Comparison of ENCODE assay signal across 13 cellular contexts in genomic region chr17:28889996-28890395, GRCh38. TPM values are rescaled to one million over a fixed set of nuclear protein-coding genes. Genes with fewer than 3 reads are reported as not detected.
DNase-seq lines count a peak whose midpoint lies in the region; ATAC-seq and TF ChIP-seq lines count a peak whose summit lies in the region.
"Had no signal": no experiment of that assay in that cellular context is flagged by ENCODE, and none has a peak within 500 bp of the region (broad histone marks: within the 10 kb centered on the region; RNA-seq: fewer than 3 reads in every experiment).

No MANE protein-coding gene starts in this region.

- H3K4me2 ChIP-seq in GM23338: no peak overlapping the region

- H3K9me3 ChIP-seq in left lung: no peaks in the 10 kb centered on the region
- no peaks in the 10 kb centered on the region for H3K9me3 ChIP-seq in SJCRH30 (replicated peaks)
- H3K9me3 ChIP-seq: uterus had no signal

- H3K4me3 Mint-ChIP-seq in T-helper 1 cell treated with Interleukin-12 subunit alpha and Interleukin-12 subunit beta and Interleukin-4 antibody, amounts not matched to agents 30 μg/mL and 1 μg/mL, for 36 hours: peak overlapping the region; percentile 11
- no peak overlapping the region for H3K4me3 Mint-ChIP-seq in GM23338
- peak overlapping the region; percentile 32 for H3K4me3 Mint-ChIP-seq in activated CD8-positive, alpha-beta T cell treated with anti-CD3 and anti-CD28 coated beads, Interleukin-2, amount 10 ng/mL, durations not matched to agents 7 days and 5 days

- H3K27ac ChIP-seq in GM23338 (ENCODE audit: low read depth) (0 out of 2 replicates have a peak overlapping the region, but pooled peaks have one; percentile 50), left lung (no peak overlapping the region), SJCRH30 (no peak overlapping the region)
- H3K27ac ChIP-seq: uterus had no signal

- H3K36me3 Mint-ChIP-seq in T-helper 1 cell treated with Interleukin-12 subunit alpha and Interleukin-12 subunit beta and Interleukin-4 antibody, amounts not matched to agents 30 μg/mL and 1 μg/mL, for 36 hours (ENCODE audit: low read depth): peaks cover 28% of the 10 kb centered on the region
- H3K36me3 Mint-ChIP-seq in GM23338 (ENCODE audit: low read depth): peaks cover 33% of the 10 kb centered on the region
- peaks cover 49% of the 10 kb centered on the region for H3K36me3 Mint-ChIP-seq in activated CD8-positive, alpha-beta T cell treated with anti-CD3 and anti-CD28 coated beads, Interleukin-2, amount 10 ng/mL, durations not matched to agents 7 days and 5 days (ENCODE audit: low read depth)

- no peaks in the 10 kb centered on the region for H3K9me2 ChIP-seq in GM23338 (ENCODE audit: insufficient read depth)

- 0 out of 2 replicates have a peak, but pooled peaks cover 3% of the 10 kb centered on the region for H3F3A ChIP-seq in GM23338 (replicated peaks; ENCODE audit: low read depth)

- H3K27me3 ChIP-seq in GM23338 (ENCODE audit: insufficient read depth): no peaks in the 10 kb centered on the region
- no peaks in the 10 kb centered on the region for H3K27me3 ChIP-seq in left lung
- H3K27me3 ChIP-seq in SJCRH30: no peaks in the 10 kb centered on the region
- H3K27me3 ChIP-seq: uterus had no signal

- POLR2A ChIA-PET in activated CD8-positive, alpha-beta T cell treated with anti-CD3 and anti-CD28 coated beads, Interleukin-2, amount 10 ng/mL, durations not matched to agents 7 days and 5 days (lab: Charles Lee): no interaction called here

- no peak for DNase-seq in T-helper 1 cell
- DNase-seq in GM23338 (ENCODE audit: low spot score): no peak
- no peak for DNase-seq in activated CD8-positive, alpha-beta T cell treated with anti-CD3 and anti-CD28 coated beads, Interleukin-2, amount 10 ng/mL, durations not matched to agents 7 days and 5 days
- no peak for DNase-seq in left lung
- no peak for DNase-seq in SJCRH30
- no peak for DNase-seq in HPDE6-E6E7 (ENCODE audit: extremely low spot score)
- no peak for DNase-seq in HK-2 (ENCODE audit: unreplicated experiment)
- DNase-seq: anterior cingulate cortex; erythroblast; NCI-H774; stimulated activated CD8-positive, alpha-beta memory T cell treated with anti-CD3 and anti-CD28 coated beads, Interleukin-4, amount 100 ng/mL, for 48 hours; uterus had no signal

- peaks cover 15% of the 10 kb centered on the region for H3K79me2 ChIP-seq in GM23338 (replicated peaks; ENCODE audit: insufficient read depth)

- intact Hi-C loops in left lung (cut with DNase I): no loop called here

- H4K20me1 ChIP-seq in GM23338 (replicated peaks; ENCODE audit: insufficient read depth): no peaks in the 10 kb centered on the region; the same call in 1 of the 2 replicates

- peaks cover 37% of the 10 kb centered on the region for H3K4me1 Mint-ChIP-seq in T-helper 1 cell treated with Interleukin-12 subunit alpha and Interleukin-12 subunit beta and Interleukin-4 antibody, amounts not matched to agents 30 μg/mL and 1 μg/mL, for 36 hours (ENCODE audit: low read depth)
- H3K4me1 Mint-ChIP-seq in GM23338: peaks cover 17% of the 10 kb centered on the region
- peaks cover 58% of the 10 kb centered on the region for H3K4me1 Mint-ChIP-seq in activated CD8-positive, alpha-beta T cell treated with anti-CD3 and anti-CD28 coated beads, Interleukin-2, amount 10 ng/mL, durations not matched to agents 7 days and 5 days (ENCODE audit: low read depth)

- H2AFZ ChIP-seq in GM23338: no peak overlapping the region

- H3K36me3 ChIP-seq in GM23338 (ENCODE audit: insufficient read depth) (no peaks in the 10 kb centered on the region), left lung (peaks cover 0 to 45% of the 10 kb centered on the region in 2 donors), SJCRH30 (no peaks in the 10 kb centered on the region; the same call in 1 of the 2 replicates)
- H3K36me3 ChIP-seq: uterus had no signal

- TF ChIP-seq CTCF in GM23338 (conservative IDR thresholded peaks at IDR 0.05; ENCODE audit: low read depth in 2 of 2) (no peak), left lung (IDR thresholded peaks at IDR 0.05) (no peak)

- CTCF ChIA-PET in activated CD8-positive, alpha-beta T cell treated with anti-CD3 and anti-CD28 coated beads, Interleukin-2, amount 10 ng/mL, durations not matched to agents 7 days and 5 days (lab: Charles Lee): interaction anchor here (1.8 to 5.7 kb wide), 2 partner anchors 12 to 126 kb away, joined by 4 to 39 read pairs; partner anchors contain the start of gene DHRS13

- H3K9me3 Mint-ChIP-seq in T-helper 1 cell treated with Interleukin-12 subunit alpha and Interleukin-12 subunit beta and Interleukin-4 antibody, amounts not matched to agents 30 μg/mL and 1 μg/mL, for 36 hours: no peaks in the 10 kb centered on the region
- H3K9me3 Mint-ChIP-seq in GM23338: no peaks in the 10 kb centered on the region
- no peaks in the 10 kb centered on the region for H3K9me3 Mint-ChIP-seq in activated CD8-positive, alpha-beta T cell treated with anti-CD3 and anti-CD28 coated beads, Interleukin-2, amount 10 ng/mL, durations not matched to agents 7 days and 5 days (ENCODE audit: insufficient read depth)

- H3K27me3 Mint-ChIP-seq in T-helper 1 cell treated with Interleukin-12 subunit alpha and Interleukin-12 subunit beta and Interleukin-4 antibody, amounts not matched to agents 30 μg/mL and 1 μg/mL, for 36 hours (ENCODE audit: low read depth): no peaks in the 10 kb centered on the region
- H3K27me3 Mint-ChIP-seq in GM23338 (ENCODE audit: insufficient read depth, low read depth, poor library complexity): peaks cover 18% of the 10 kb centered on the region
- no peaks in the 10 kb centered on the region for H3K27me3 Mint-ChIP-seq in activated CD8-positive, alpha-beta T cell treated with anti-CD3 and anti-CD28 coated beads, Interleukin-2, amount 10 ng/mL, durations not matched to agents 7 days and 5 days (ENCODE audit: low read depth)

- ATAC-seq in GM23338 (no peak), left lung (peak; percentile 24)
- peak; percentile 31 for ATAC-seq in activated CD8-positive, alpha-beta T cell treated with anti-CD3 and anti-CD28 coated beads, Interleukin-2, amount 10 ng/mL, durations not matched to agents 7 days and 5 days

- H3K27ac Mint-ChIP-seq in T-helper 1 cell treated with Interleukin-12 subunit alpha and Interleukin-12 subunit beta and Interleukin-4 antibody, amounts not matched to agents 30 μg/mL and 1 μg/mL, for 36 hours: peak overlapping the region; percentile 49
- H3K27ac Mint-ChIP-seq in GM23338: no peak overlapping the region
- peak overlapping the region; percentile 70 for H3K27ac Mint-ChIP-seq in activated CD8-positive, alpha-beta T cell treated with anti-CD3 and anti-CD28 coated beads, Interleukin-2, amount 10 ng/mL, durations not matched to agents 7 days and 5 days

- H3K4me1 ChIP-seq in GM23338 (ENCODE audit: insufficient read depth): peaks cover 7% of the 10 kb centered on the region
- peaks cover 0 to 55% of the 10 kb centered on the region in 2 donors for H3K4me1 ChIP-seq in left lung
- H3K4me1 ChIP-seq in SJCRH30: no peaks in the 10 kb centered on the region
- H3K4me1 ChIP-seq: uterus had no signal

- H3K4me3 ChIP-seq in GM23338 (no peak overlapping the region), left lung (no peak overlapping the region), SJCRH30 (no peak overlapping the region)
- H3K4me3 ChIP-seq: uterus had no signal

TF ChIP-seq in GM23338, 12 proteins besides CTCF, POLR2A, EP300 and RAD21:
- no peak for TF ChIP-seq NANOG (IDR thresholded peaks at IDR 0.05; ENCODE audit: borderline replicate concordance)
- no peak for TF ChIP-seq ZNF114 (CRISPR knock-in tag; IDR thresholded peaks at IDR 0.05)
- no peak for TF ChIP-seq ZNF331 (CRISPR knock-in tag; IDR thresholded peaks at IDR 0.05; ENCODE audit: low read depth)
- TF ChIP-seq EZH2phosphoT487 (IDR thresholded peaks at IDR 0.05; ENCODE audit: unreplicated experiment): no peak

RNA-seq across cellular contexts. Expression of gene FLOT2, which starts 7.5 kb away (rescaled TPM):
- 66.1 and 66.3 TPM in 2 replicates for total RNA-seq in GM23338 (2014; rRNA removed; shearing (Covaris generic))
- 49.8 and 51.0 TPM in 2 replicates for polyA plus RNA-seq in GM23338 (2016; fragmentation: Nextera tagmentation; extraction: Ambion mirVana)
- total RNA-seq in activated CD8-positive, alpha-beta T cell treated with anti-CD3 and anti-CD28 coated beads, Interleukin-2, amount 10 ng/mL, durations not matched to agents 7 days and 5 days: 100 to 1,000 TPM; 197 to 198 TPM
- 100 to 1,000 TPM in 1 of 2 donors, 10 to 100 TPM in 1; 95.7 to 171 TPM for total RNA-seq in left lung
- 44.7 and 46.4 TPM in 2 replicates for total RNA-seq in SJCRH30 (2014; rRNA removed; shearing (Covaris generic))

RNA-seq across cellular contexts. Expression of gene DHRS13, which starts 12.9 kb away (rescaled TPM):
- total RNA-seq in GM23338 (2014; rRNA removed; shearing (Covaris generic)): 31.3 and 34.2 TPM in 2 replicates
- polyA plus RNA-seq in GM23338 (2016; fragmentation: Nextera tagmentation; extraction: Ambion mirVana): 5.4 and 7.0 TPM in 2 replicates
- total RNA-seq in activated CD8-positive, alpha-beta T cell treated with anti-CD3 and anti-CD28 coated beads, Interleukin-2, amount 10 ng/mL, durations not matched to agents 7 days and 5 days: 10 to 100 TPM; 29.2 to 29.3 TPM
- 10 to 100 TPM in 1 of 2 donors, 1 to 10 TPM in 1; 8.8 to 16.9 TPM for total RNA-seq in left lung
- 25.6 and 27.0 TPM in 2 replicates for total RNA-seq in SJCRH30 (2014; rRNA removed; shearing (Covaris generic))

RNA-seq across cellular contexts. Expression of gene ERAL1, which starts 35.2 kb away (rescaled TPM):
- 118 and 121 TPM in 2 replicates for total RNA-seq in GM23338 (2014; rRNA removed; shearing (Covaris generic))
- 77.1 and 77.5 TPM in 2 replicates for polyA plus RNA-seq in GM23338 (2016; fragmentation: Nextera tagmentation; extraction: Ambion mirVana)
- total RNA-seq in activated CD8-positive, alpha-beta T cell treated with anti-CD3 and anti-CD28 coated beads, Interleukin-2, amount 10 ng/mL, durations not matched to agents 7 days and 5 days: 10 to 100 TPM; 46.3 to 50.7 TPM
- 10 to 100 TPM; 30.0 to 33.4 TPM for total RNA-seq in left lung
- 58.2 and 63.5 TPM in 2 replicates for total RNA-seq in SJCRH30 (2014; rRNA removed; shearing (Covaris generic))

RNA-seq across cellular contexts. Expression of gene FAM222B, which starts 47.4 kb away (rescaled TPM):
- 78.5 and 87.3 TPM in 2 replicates for total RNA-seq in GM23338 (2014; rRNA removed; shearing (Covaris generic))
- 61.8 and 63.7 TPM in 2 replicates for polyA plus RNA-seq in GM23338 (2016; fragmentation: Nextera tagmentation; extraction: Ambion mirVana)
- total RNA-seq in activated CD8-positive, alpha-beta T cell treated with anti-CD3 and anti-CD28 coated beads, Interleukin-2, amount 10 ng/mL, durations not matched to agents 7 days and 5 days: 10 to 100 TPM; 15.4 to 17.1 TPM
- 10 to 100 TPM; 16.5 to 25.4 TPM for total RNA-seq in left lung
- total RNA-seq in SJCRH30 (2014; rRNA removed; shearing (Covaris generic)): 17.4 and 22.8 TPM in 2 replicates
